23 cellular contexts compared by ENCODE assay signal in the genomic region with DNA sequence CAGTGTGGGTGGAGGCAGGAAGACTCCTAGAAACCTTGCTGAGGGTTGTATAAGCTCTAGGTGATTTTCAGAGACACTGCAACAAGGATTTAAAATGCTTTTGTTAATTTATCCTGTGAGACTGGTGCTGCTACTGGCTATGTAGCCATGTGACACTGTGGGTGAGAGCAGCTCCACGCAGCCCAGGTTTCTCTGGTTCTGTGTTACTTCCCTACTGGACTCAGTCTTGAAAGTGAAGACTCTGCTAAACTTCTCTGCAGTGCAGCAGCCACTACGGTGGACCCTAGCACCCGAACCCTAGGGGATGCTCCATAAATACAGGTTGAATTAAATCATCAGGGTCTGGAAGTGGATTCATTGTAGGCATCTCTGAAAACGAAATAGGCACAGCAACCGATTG. TPM values are rescaled to one million over a fixed set of nuclear protein-coding genes. Genes with fewer than 3 reads are reported as not detected.
"Had no signal": no experiment of that assay in that cellular context is flagged by ENCODE, and none has a peak within 500 bp of the region (broad histone marks: within the 10 kb centered on the region; RNA-seq: fewer than 3 reads in every experiment).

No MANE protein-coding gene starts in this region.

- H3K27me3 Mint-ChIP-seq: activated naive CD8-positive, alpha-beta T cell treated with anti-CD3 and anti-CD28 coated beads, Interleukin-2, amount 50 U/mL, for 24 hours had no signal

- H3K4me1 Mint-ChIP-seq: activated naive CD8-positive, alpha-beta T cell treated with anti-CD3 and anti-CD28 coated beads, Interleukin-2, amount 50 U/mL, for 24 hours had no signal

- ATAC-seq: activated CD8-positive, alpha-beta T cell treated with anti-CD3 and anti-CD28 coated beads, Interleukin-2, amount 10 ng/mL, durations not matched to agents 7 days and 5 days; activated naive CD4-positive, alpha-beta T cell treated with anti-CD3 and anti-CD28 coated beads, Interleukin-2, amount 50 U/mL, for 72 hours; activated naive CD8-positive, alpha-beta T cell treated with anti-CD3 and anti-CD28 coated beads, Interleukin-2, amount 50 U/mL, for 24 hours; T-cell had no signal

- H3K36me3 Mint-ChIP-seq: T-cell had no signal

- H3K36me3 ChIP-seq: ascending aorta, brain microvascular endothelial cell had no signal

- H3K27ac Mint-ChIP-seq: activated CD8-positive, alpha-beta T cell treated with anti-CD3 and anti-CD28 coated beads, Interleukin-2, amount 10 ng/mL, durations not matched to agents 7 days and 5 days; activated naive CD4-positive, alpha-beta T cell treated with anti-CD3 and anti-CD28 coated beads, Interleukin-2, amount 50 U/mL, for 72 hours; activated naive CD8-positive, alpha-beta T cell treated with anti-CD3 and anti-CD28 coated beads, Interleukin-2, amount 50 U/mL, for 24 hours; T-cell had no signal

- H3K4me3 ChIP-seq: ascending aorta, SK-N-MC had no signal

- H3K27ac ChIP-seq: ascending aorta, brain microvascular endothelial cell, SK-N-MC had no signal

- H3K4me1 ChIP-seq: ascending aorta had no signal

- DNase-seq: activated CD4-positive, CD25-positive, alpha-beta regulatory T cell; activated CD8-positive, alpha-beta memory T cell treated with anti-CD3 and anti-CD28 coated beads, Interleukin-2, amount 50 U/mL, for 48 hours; activated CD8-positive, alpha-beta T cell treated with anti-CD3 and anti-CD28 coated beads, Interleukin-2, amount 10 ng/mL, durations not matched to agents 7 days and 5 days; activated effector memory CD4-positive, alpha-beta T cell treated with anti-CD3 and anti-CD28 coated beads, Interleukin-2, amount 50 U/mL, for 16 hours; activated naive CD4-positive, alpha-beta T cell treated with Interleukin-2 at 50 U/mL for 16 hours; activated naive CD8-positive, alpha-beta T cell treated with anti-CD3 and anti-CD28 coated beads, Interleukin-2, amount 50 U/mL, for 24 hours; activated T-cell treated with anti-CD3 and anti-CD28 coated beads, Interleukin-2, amount 50 U/mL, for 1 hour; amniotic stem cell; brain microvascular endothelial cell; KG1; NCI-H1092; NCI-H1417; NCI-H1930; NCI-H2171 treated with DMSO at 0.1 percent for 48 hours; NCI-H226; NCI-H526; NCI-H774; T-cell; T-helper 2 cell; T1000 had no signal

- H3K4me3 Mint-ChIP-seq: activated CD8-positive, alpha-beta T cell treated with anti-CD3 and anti-CD28 coated beads, Interleukin-2, amount 10 ng/mL, durations not matched to agents 7 days and 5 days; activated naive CD8-positive, alpha-beta T cell treated with anti-CD3 and anti-CD28 coated beads, Interleukin-2, amount 50 U/mL, for 24 hours; T-cell had no signal

- H3K27me3 ChIP-seq: ascending aorta, brain microvascular endothelial cell had no signal

RNA-seq across cellular contexts. Expression of gene EFNA5, which starts 25.8 kb away (rescaled TPM):
- total RNA-seq: activated CD8-positive, alpha-beta T cell treated with anti-CD3 and anti-CD28 coated beads, Interleukin-2, amount 10 ng/mL, durations not matched to agents 7 days and 5 days; activated naive CD4-positive, alpha-beta T cell treated with anti-CD3 and anti-CD28 coated beads, Interleukin-2, amount 50 U/mL, for 72 hours had no signal
